Comparison of ENCODE assay signal across 1 cellular context in the genomic region with DNA sequence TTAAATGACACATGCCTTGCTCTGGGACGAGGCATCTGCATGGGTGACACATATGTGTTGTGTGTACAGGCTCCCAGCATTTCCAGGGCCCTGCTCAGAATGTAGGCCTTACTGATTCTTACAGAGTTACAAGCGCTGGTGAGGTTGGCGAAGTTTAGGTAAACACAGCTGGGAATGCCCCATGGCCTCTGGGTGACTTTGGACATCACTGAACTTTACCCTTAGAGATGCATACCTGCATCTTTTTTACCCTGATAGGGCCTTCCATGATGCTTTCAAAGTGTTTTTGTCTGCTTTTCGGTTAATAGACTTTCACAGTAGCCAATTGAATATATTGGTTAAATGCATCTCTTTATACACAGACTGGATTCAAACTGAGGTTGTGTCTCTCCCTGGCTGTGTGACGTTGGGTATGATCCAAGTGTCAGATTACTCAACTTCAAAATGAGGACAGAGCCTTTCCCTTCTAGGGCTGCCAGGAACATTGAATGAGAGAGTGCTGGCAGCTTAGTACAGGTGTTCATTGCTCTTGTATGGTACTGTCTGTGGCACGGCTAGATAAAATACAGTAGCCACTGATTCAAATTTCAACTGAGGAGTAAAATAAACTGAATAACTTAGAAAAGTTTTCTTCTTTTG.
TF ChIP-seq lines count a peak whose summit lies in the region.

No MANE protein-coding gene starts in this region.

TF ChIP-seq in HepG2, 621 proteins besides CTCF, POLR2A, EP300 and RAD21 (continued from another document):
- no peak for TF ChIP-seq SNAPC4 (CRISPR knock-in tag; IDR thresholded peaks at IDR 0.05)
- TF ChIP-seq ZNF292 (CRISPR knock-in tag; IDR thresholded peaks at IDR 0.05; ENCODE audit: borderline replicate concordance, low read depth) = no peak
- no peak for TF ChIP-seq KLF6 (CRISPR knock-in tag; IDR thresholded peaks at IDR 0.05)
- no peak for TF ChIP-seq RBM22 (optimal IDR thresholded peaks at IDR 0.05; ENCODE audit: low read length)
- TF ChIP-seq THAP7 (CRISPR knock-in tag; IDR thresholded peaks at IDR 0.05) = no peak
- TF ChIP-seq, protein P1, sequence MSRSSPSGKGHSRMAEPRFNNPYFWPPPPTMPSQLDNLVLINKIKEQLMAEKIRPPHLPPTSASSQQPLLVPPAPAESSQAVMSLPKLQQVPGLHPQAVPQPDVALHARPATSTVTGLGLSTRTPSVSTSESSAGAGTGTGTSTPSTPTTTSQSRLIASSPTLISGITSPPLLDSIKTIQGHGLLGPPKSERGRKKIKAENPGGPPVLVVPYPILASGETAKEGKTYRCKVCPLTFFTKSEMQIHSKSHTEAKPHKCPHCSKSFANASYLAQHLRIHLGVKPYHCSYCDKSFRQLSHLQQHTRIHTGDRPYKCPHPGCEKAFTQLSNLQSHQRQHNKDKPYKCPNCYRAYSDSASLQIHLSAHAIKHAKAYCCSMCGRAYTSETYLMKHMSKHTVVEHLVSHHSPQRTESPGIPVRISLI (CRISPR knock-in tag; IDR thresholded peaks at IDR 0.05; ENCODE audit: borderline replicate concordance) = no peak
- TF ChIP-seq TARDBP (CRISPR knock-in tag; IDR thresholded peaks at IDR 0.05) = 0 out of 2 replicates have a peak, but pooled peaks have one; percentile 32
- TF ChIP-seq ZNF296 (CRISPR knock-in tag; conservative IDR thresholded peaks at IDR 0.05) = no peak
- TF ChIP-seq ZNF235 (CRISPR knock-in tag; IDR thresholded peaks at IDR 0.05; ENCODE audit: borderline replicate concordance) = no peak
- TF ChIP-seq CREM (IDR thresholded peaks at IDR 0.05) = peak; percentile 26; the same call in 1 of the 2 replicates
- no peak for TF ChIP-seq CREM (CRISPR knock-in tag; IDR thresholded peaks at IDR 0.05)
- no peak for TF ChIP-seq WIZ (CRISPR knock-in tag; IDR thresholded peaks at IDR 0.05)
- TF ChIP-seq ZNF652 (CRISPR knock-in tag; IDR thresholded peaks at IDR 0.05; ENCODE audit: borderline replicate concordance, low read depth) = no peak
- TF ChIP-seq ZNF644 (CRISPR knock-in tag; IDR thresholded peaks at IDR 0.05; ENCODE audit: low read depth) = 0 out of 2 replicates have a peak, but pooled peaks have one; percentile 42
- TF ChIP-seq ZBTB43 (CRISPR knock-in tag; conservative IDR thresholded peaks at IDR 0.05) = no peak
- no peak for TF ChIP-seq ZBTB42 (CRISPR knock-in tag; IDR thresholded peaks at IDR 0.05)
